8 cellular contexts compared by ENCODE assay signal in genomic region chr4:104064650-104065577, GRCh38.
DNase-seq lines count a peak whose midpoint lies in the region; ATAC-seq, FAIRE-seq and TF ChIP-seq lines count a peak whose summit lies in the region.

No MANE protein-coding gene starts in this region.

- no peak for TF ChIP-seq POLR2A in testis (IDR thresholded peaks at IDR 0.05)

- in situ Hi-C loops in astrocyte of the cerebellum (cut with HindIII; ENCODE audit: low sequenced_read_pairs) = loop anchor here (25.0 kb wide), 1 partner anchor 797 kb away; no protein-coding TSS in a partner anchor

- FAIRE-seq in islet of Langerhans (lab: Jason Lieb, UNC) = peak; percentile 96

- no peaks in the 10 kb centered on the region for H3K36me3 ChIP-seq in testis (ENCODE audit: low read depth, missing control alignments)

- intact Hi-C loops in testis (cut with DNase I; ENCODE audit: low total_unique reads) = no loop called here

- ATAC-seq in GM18907 (IDR thresholded peaks at IDR 0.05; ENCODE audit: unreplicated experiment) = peak; percentile 91
- ATAC-seq in HG03103 (IDR thresholded peaks at IDR 0.05; ENCODE audit: low read depth, unreplicated experiment) = peak; percentile 86
- no peak for ATAC-seq in HG03108 (IDR thresholded peaks at IDR 0.05; ENCODE audit: unreplicated experiment)

- DNase-seq in COLO668 (lab: John Stamatoyannopoulos, UW; ENCODE audit: unreplicated experiment) (peak; percentile 64), NCI-H2227 (lab: John Stamatoyannopoulos, UW; ENCODE audit: unreplicated experiment) (peak; percentile 55), astrocyte of the cerebellum (ENCODE audit: low read depth) (peak; percentile 37), testis (peak; percentile 81)

- no peak overlapping the region for H3K27ac ChIP-seq in testis

- H3K9me3 ChIP-seq in testis = no peaks in the 10 kb centered on the region

- H3K4me1 ChIP-seq in testis = no peaks in the 10 kb centered on the region

- no peaks in the 10 kb centered on the region for H3K27me3 ChIP-seq in testis

- peak; percentile 75 for TF ChIP-seq CTCF in astrocyte of the cerebellum (IDR thresholded peaks at IDR 0.05; ENCODE audit: low read depth, low read length, missing control alignments)
- peak; percentile 43 to 59 (median 46) for TF ChIP-seq CTCF in testis (IDR thresholded peaks at IDR 0.05)

- WGBS in testis, 2 donors = 32 to 34% methylated on average over 8 of the region's 8 CpGs

- H3K4me3 ChIP-seq in astrocyte of the cerebellum (ENCODE audit: low read depth, low read length) (no peak overlapping the region), testis (no peak overlapping the region)
